In the genomic region with DNA sequence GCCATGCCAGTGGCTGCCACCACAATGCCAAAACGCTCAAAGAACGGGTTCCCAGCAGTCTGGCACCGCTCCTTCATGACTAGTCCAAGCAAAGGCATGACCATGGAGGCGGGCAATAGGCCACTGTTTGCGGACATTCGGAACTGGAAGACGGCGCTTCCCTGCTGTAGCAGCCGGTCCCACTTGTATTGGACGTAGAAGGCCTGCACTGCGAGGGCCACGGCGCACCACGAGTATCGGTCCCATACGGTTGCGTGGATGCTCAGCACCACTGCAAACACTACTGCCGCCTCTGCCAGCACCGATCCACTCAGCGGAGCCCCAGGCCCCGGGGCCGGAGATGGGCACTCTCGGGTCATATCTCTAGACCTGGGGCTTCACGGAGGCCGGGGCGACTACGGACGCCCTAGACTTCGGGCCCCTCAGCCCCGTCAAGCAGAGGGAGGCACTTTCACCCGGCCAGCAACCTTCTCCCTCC, we compare ENCODE assay signal across 8 cellular contexts. TPM values are rescaled to one million over a fixed set of nuclear protein-coding genes. Genes with fewer than 3 reads are reported as not detected.
DNase-seq lines count a peak whose midpoint lies in the region; ATAC-seq and TF ChIP-seq lines count a peak whose summit lies in the region.

No MANE protein-coding gene starts in this region.

- H3K27me3 ChIP-seq in BE2C (no peaks in the 10 kb centered on the region), IMR-90 (ENCODE audit: control insufficient read depth, insufficient read depth, low read length) (no peaks in the 10 kb centered on the region), heart left ventricle (no peaks in the 10 kb centered on the region)

- no peak overlapping the region for H2BK20ac ChIP-seq in IMR-90 (ENCODE audit: low read depth, low read length)

- H4K20me1 ChIP-seq in IMR-90 (ENCODE audit: insufficient read depth, low read length) = peaks cover 7% of the 10 kb centered on the region; the same call in 1 of the 2 replicates

- peak overlapping the region; percentile 63 to 95 for H4K8ac ChIP-seq in IMR-90 (ENCODE audit: low read depth in 2 of 2, low read length in 2 of 2)

- 6% methylated on average over 26 of the region's 31 CpGs; no CpG with 5 or more reads in 1 of the 2 experiments for WGBS in IMR-90 (ENCODE audit: extremely low coverage in 2 of 2, insufficient read length in 1 of 2), 2 experiments
- 3 to 5% (median 5%) methylated on average over 22 to 31 of the region's 31 CpGs for WGBS in heart left ventricle, 4 donors

- H2BK5ac ChIP-seq in IMR-90 (ENCODE audit: low read depth, low read length, poor library complexity, severe bottlenecking) = peak overlapping the region; percentile 75

- H4K91ac ChIP-seq in IMR-90 (ENCODE audit: insufficient read depth, low read depth, low read length) = peak overlapping the region; percentile 53

- H3K27ac Mint-ChIP-seq in activated naive CD8-positive, alpha-beta T cell = peak overlapping the region; percentile 98

- no peak for TF ChIP-seq CTCF in BE2C (IDR thresholded peaks at IDR 0.05; ENCODE audit: low read depth, low read length)
- TF ChIP-seq CTCF in IMR-90 (conservative IDR thresholded peaks at IDR 0.05; ENCODE audit: low read depth, low read length) = no peak
- TF ChIP-seq CTCF in heart left ventricle (IDR thresholded peaks at IDR 0.05) = no peak

- CTCF ChIA-PET in IMR-90 (lab: Yijun Ruan, JAX) = no interaction called here

- H3K9me3 ChIP-seq in BE2C = no peaks in the 10 kb centered on the region
- H3K9me3 ChIP-seq in IMR-90 (ENCODE audit: control insufficient read depth, insufficient read depth, low read length) = no peaks in the 10 kb centered on the region
- H3K9me3 ChIP-seq in heart left ventricle = no peaks in the 10 kb centered on the region

- no peaks in the 10 kb centered on the region for H3K9me3 Mint-ChIP-seq in activated naive CD8-positive, alpha-beta T cell (ENCODE audit: low read depth)

- BruUV-seq in IMR-90 (replicated peaks; lab: Mats Ljungman, UMichigan) = TSS peak; percentile 83

- peak overlapping the region; percentile 71 for H2BK120ac ChIP-seq in IMR-90 (ENCODE audit: low read depth, low read length)

- peak overlapping the region; percentile 100 for H2AFZ ChIP-seq in IMR-90 (replicated peaks; ENCODE audit: low read length, poor library complexity)

- ATAC-seq in GM19351 (IDR thresholded peaks at IDR 0.05; ENCODE audit: unreplicated experiment) (peak; percentile 20), IMR-90 (ENCODE audit: low read depth) (peak; percentile 50), heart left ventricle (peak; percentile 17 to 51 (median 35)), GM18873 (IDR thresholded peaks at IDR 0.05; ENCODE audit: low FRiP score, unreplicated experiment) (no peak)

- peak overlapping the region; percentile 83 for H4K5ac ChIP-seq in IMR-90 (ENCODE audit: low read depth, low read length)

- H3K4ac ChIP-seq in IMR-90 (ENCODE audit: low read depth, low read length) = peak overlapping the region; percentile 90

- H2AK9ac ChIP-seq in IMR-90 (replicated peaks; ENCODE audit: low read depth, low read length, poor library complexity) = peak overlapping the region; percentile 97

- TF ChIP-seq RAD21 in IMR-90 (IDR thresholded peaks at IDR 0.05; ENCODE audit: low read length) = no peak

- peaks cover 22% of the 10 kb centered on the region for H3K4me1 Mint-ChIP-seq in activated naive CD8-positive, alpha-beta T cell (ENCODE audit: low read depth)

- peak overlapping the region; percentile 91 for H3K14ac ChIP-seq in IMR-90 (replicated peaks; ENCODE audit: low read depth, low read length)

- H3K36me3 ChIP-seq in BE2C (peaks cover 18% of the 10 kb centered on the region), IMR-90 (ENCODE audit: control insufficient read depth, insufficient read depth, low read length) (peaks cover 10% of the 10 kb centered on the region), heart left ventricle (peaks cover 0 to 40% (median 14%) of the 10 kb centered on the region in 9 donors)

- peak overlapping the region; percentile 96 for H2AK5ac ChIP-seq in IMR-90 (ENCODE audit: low read depth, low read length)

- H3K4me3 ChIP-seq in BE2C (ENCODE audit: low read depth, low read length) = peak overlapping the region; percentile 92
- peak overlapping the region; percentile 94 for H3K4me3 ChIP-seq in IMR-90 (ENCODE audit: insufficient read depth, low read depth, low read length)
- H3K4me3 ChIP-seq in heart left ventricle = peak overlapping the region; percentile 61 to 97 (median 82)

- no peak overlapping the region for H2BK15ac ChIP-seq in IMR-90 (ENCODE audit: low read depth, low read length)

- peaks cover 4% of the 10 kb centered on the region for H3K36me3 Mint-ChIP-seq in activated naive CD8-positive, alpha-beta T cell

- H3K9ac ChIP-seq in IMR-90 (ENCODE audit: low read depth, low read length) = peak overlapping the region; percentile 80

- dilution Hi-C loops in IMR-90 (cut with HindIII; ENCODE audit: low sequenced_read_pairs, unreplicated experiment) = no loop called here

- peak overlapping the region; percentile 84 for H3K27ac ChIP-seq in IMR-90 (ENCODE audit: insufficient read depth, low read length)
- peak overlapping the region in 11 of 12 donors; percentile 80 to 96 (median 91) for H3K27ac ChIP-seq in heart left ventricle

- peak overlapping the region; percentile 22; the same call in 1 of the 2 replicates for H3K18ac ChIP-seq in IMR-90 (ENCODE audit: low read depth, low read length)

- in situ Hi-C loops in IMR-90 (cut with MboI; ENCODE audit: low sequenced_read_pairs) = no loop called here

- intact Hi-C loops in IMR-90 (cut with micrococcal nuclease) (loop anchor here (5.0 kb wide), 2 partner anchors 65 to 85 kb away; a partner anchor contains a TSS), heart left ventricle (cut with DNase I) (no loop called here), posterior cingulate gyrus (cut with DNase I) (loop anchor here (5.0 kb wide), 1 partner anchor 90 kb away; a partner anchor contains a TSS)

- H3K4me2 ChIP-seq in IMR-90 (ENCODE audit: low read depth, low read length) = peak overlapping the region; percentile 99

- H3K4me1 ChIP-seq in BE2C (no peaks in the 10 kb centered on the region), IMR-90 (ENCODE audit: control insufficient read depth, insufficient read depth, low read length) (peaks cover 7% of the 10 kb centered on the region), heart left ventricle (peaks cover 0 to 49% (median 31%) of the 10 kb centered on the region in 12 donors)

- peaks cover 28 to 57% of the 10 kb centered on the region in 2 experiments for H3K79me1 ChIP-seq in IMR-90 (ENCODE audit: low read depth in 1 of 2, low read length in 2 of 2)

- DNase-seq in BE2C = no peak
- DNase-seq in IMR-90 = peak; percentile 11
- DNase-seq in heart left ventricle = peak in 3 of 5 donors; percentile 38 to 70 (median 47)
- DNase-seq in posterior cingulate gyrus = peak in 8 of 10 donors; percentile 17 to 87 (median 36)
- DNase-seq in cortex of kidney (lab: John Stamatoyannopoulos, UW) = no peak

- peak overlapping the region; percentile 99 for H3K4me3 Mint-ChIP-seq in activated naive CD8-positive, alpha-beta T cell

- no peak for TF ChIP-seq POLR2A in IMR-90 (IDR thresholded peaks at IDR 0.05; ENCODE audit: low read depth, low read length)
- TF ChIP-seq POLR2A in heart left ventricle (IDR thresholded peaks at IDR 0.05) = no peak

- H3K27me3 Mint-ChIP-seq in activated naive CD8-positive, alpha-beta T cell = no peaks in the 10 kb centered on the region

- H3K56ac ChIP-seq in IMR-90 (ENCODE audit: extremely low read depth, insufficient read depth, low read length) = peak overlapping the region; percentile 46

- H3K23ac ChIP-seq in IMR-90 (ENCODE audit: low read depth, low read length) = peak overlapping the region; percentile 92

- peaks cover 16% of the 10 kb centered on the region for H3K9me1 ChIP-seq in IMR-90 (ENCODE audit: insufficient read depth, low read length)

- POLR2A ChIA-PET in IMR-90 (lab: Charles Lee; ENCODE audit: unreplicated experiment) = interaction anchor here (0.5 kb wide), 1 partner anchor 117 kb away, joined by 3 read pairs; no protein-coding TSS in a partner anchor

TF ChIP-seq in IMR-90, 13 proteins besides CTCF, POLR2A, EP300 and RAD21 (continues in another document):
- no peak for TF ChIP-seq NFE2L2 (IDR thresholded peaks at IDR 0.05; ENCODE audit: low read depth, low read length)
- TF ChIP-seq BHLHE40 (IDR thresholded peaks at IDR 0.05; ENCODE audit: low read depth, low read length) = no peak
- no peak for TF ChIP-seq MAFK (IDR thresholded peaks at IDR 0.05; ENCODE audit: low read depth, low read length)
- no peak for TF ChIP-seq CEBPB (IDR thresholded peaks at IDR 0.05; ENCODE audit: low read depth, low read length)
- TF ChIP-seq, protein P1, sequence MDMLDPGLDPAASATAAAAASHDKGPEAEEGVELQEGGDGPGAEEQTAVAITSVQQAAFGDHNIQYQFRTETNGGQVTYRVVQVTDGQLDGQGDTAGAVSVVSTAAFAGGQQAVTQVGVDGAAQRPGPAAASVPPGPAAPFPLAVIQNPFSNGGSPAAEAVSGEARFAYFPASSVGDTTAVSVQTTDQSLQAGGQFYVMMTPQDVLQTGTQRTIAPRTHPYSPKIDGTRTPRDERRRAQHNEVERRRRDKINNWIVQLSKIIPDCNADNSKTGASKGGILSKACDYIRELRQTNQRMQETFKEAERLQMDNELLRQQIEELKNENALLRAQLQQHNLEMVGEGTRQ (IDR thresholded peaks at IDR 0.05; ENCODE audit: low read depth, low read length) = no peak
- no peak for TF ChIP-seq CHD1 (IDR thresholded peaks at IDR 0.05; ENCODE audit: low read depth, low read length)

RNA-seq across cellular contexts. Expression of a gene that starts 0.4 kb away (rescaled TPM):
- 48.8 TPM for polyA plus RNA-seq in BE2C (2012; ENCODE audit: insufficient read depth, insufficient read length, low read depth)
- 26.4 and 30.8 TPM in 2 replicates for total RNA-seq in IMR-90 (2012; rRNA removed)
- polyA plus RNA-seq in IMR-90 (2012; rRNA removed) = 23.2 and 25.4 TPM in 2 replicates
- polyA plus RNA-seq in IMR-90 (2012; cell fraction: cytosol; rRNA removed) = 17.5 and 30.4 TPM in 2 replicates
- 9.8 and 10.4 TPM in 2 replicates for polyA plus RNA-seq in IMR-90 (2012; cell fraction: nucleus; rRNA removed; ENCODE audit: low replicate concordance)
- 10 to 100 TPM in 6 of 9 donors, 1 to 10 TPM in 3; 8.2 to 14.8 (median 10.6) TPM for total RNA-seq in heart left ventricle
- polyA plus RNA-seq in heart left ventricle = 10 to 100 TPM in 1 of 2 donors, 1 to 10 TPM in 1; 7.8 to 15.6 TPM

RNA-seq across cellular contexts. Expression of a gene that starts 0.5 kb away (rescaled TPM):
- 42.1 TPM for polyA plus RNA-seq in BE2C (2012; ENCODE audit: insufficient read depth, insufficient read length, low read depth)
- 52.5 and 59.1 TPM in 2 replicates for total RNA-seq in IMR-90 (2012; rRNA removed)
- 53.0 and 57.0 TPM in 2 replicates for polyA plus RNA-seq in IMR-90 (2012; rRNA removed)
- polyA plus RNA-seq in IMR-90 (2012; cell fraction: cytosol; rRNA removed) = 30.5 and 31.3 TPM in 2 replicates
- polyA plus RNA-seq in IMR-90 (2012; cell fraction: nucleus; rRNA removed; ENCODE audit: low replicate concordance) = 48.5 and 87.0 TPM in 2 replicates
- total RNA-seq in heart left ventricle = 10 to 100 TPM; 15.1 to 30.4 (median 22.6) TPM
- 10 to 100 TPM; 10.6 to 35.1 TPM for polyA plus RNA-seq in heart left ventricle

RNA-seq across cellular contexts. Expression of a gene that starts 26.2 kb away (rescaled TPM):
- 1.5 TPM for polyA plus RNA-seq in BE2C (2012; ENCODE audit: insufficient read depth, insufficient read length, low read depth)
- total RNA-seq in IMR-90 (2012; rRNA removed) = 2.2 and 3.3 TPM in 2 replicates
- polyA plus RNA-seq in IMR-90 (2012; rRNA removed) = 8.4 and 10.0 TPM in 2 replicates
- 4.2 and 8.4 TPM in 2 replicates for polyA plus RNA-seq in IMR-90 (2012; cell fraction: cytosol; rRNA removed)
- 18.1 and 18.9 TPM in 2 replicates for polyA plus RNA-seq in IMR-90 (2012; cell fraction: nucleus; rRNA removed; ENCODE audit: low replicate concordance)
- total RNA-seq in heart left ventricle = 10 to 100 TPM; 14.0 to 49.0 (median 27.3) TPM
- 10 to 100 TPM; 24.2 to 41.5 TPM for polyA plus RNA-seq in heart left ventricle

Comparison
In these comparisons a context has a peak if more than half of its experiments do, and no peak if none do; other contexts are left out.
1. DNase-seq: peak in IMR-90 (single experiment), heart left ventricle (3 of 5) and posterior cingulate gyrus (8 of 10); none in BE2C (single experiment) and cortex of kidney (single experiment).
2. intact Hi-C loops: an anchor here in IMR-90 (5.0 kb wide) and posterior cingulate gyrus (5.0 kb wide); none called in heart left ventricle.
3. Peak in every context shown above with its lines, with median percentiles within 50 percentile points of each other: H3K4me3 ChIP-seq.